8 cellular contexts compared by ENCODE assay signal in the genomic region with DNA sequence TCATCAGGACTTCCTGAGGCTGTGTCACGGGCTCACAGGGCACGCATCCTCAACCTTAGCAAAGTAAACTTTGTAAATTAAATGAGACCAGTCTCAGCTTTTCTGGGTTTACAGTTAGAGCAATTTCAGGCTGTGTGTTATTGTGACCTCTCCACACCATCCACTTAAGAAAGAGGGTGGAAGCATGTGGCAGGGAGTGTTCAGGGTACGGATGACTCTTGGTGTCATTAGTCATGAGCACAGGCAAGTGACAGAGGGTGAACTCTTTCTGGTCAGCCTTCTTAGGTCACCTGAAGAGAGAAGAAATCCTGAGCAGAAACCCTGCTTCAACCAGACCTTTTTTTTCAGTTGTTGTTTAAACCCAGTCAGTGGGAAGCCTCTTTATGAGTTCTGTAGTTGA.
A peak's percentile ranks its signal among the peaks of the same experiment; 100 is the strongest.
DNase-seq lines count a peak whose midpoint lies in the region; ATAC-seq and TF ChIP-seq lines count a peak whose summit lies in the region.
"Had no signal": no experiment of that assay in that cellular context is flagged by ENCODE, and none has a peak within 500 bp of the region (broad histone marks: within the 10 kb centered on the region; RNA-seq: fewer than 3 reads in every experiment).

No MANE protein-coding gene starts in this region.

- TF ChIP-seq EP300 in sigmoid colon (IDR thresholded peaks at IDR 0.05) = no peak

- H3K9me3 ChIP-seq in sigmoid colon = no peaks in the 10 kb centered on the region

- H3K4me3 ChIP-seq in sigmoid colon = no peak overlapping the region

- TF ChIP-seq CTCF in sigmoid colon (IDR thresholded peaks at IDR 0.05) = no peak

- WGBS in sigmoid colon, 2 donors = 92 to 94% methylated on average over 3 of the region's 3 CpGs

- no peak overlapping the region for H3K27ac ChIP-seq in sigmoid colon

- peaks cover 38% of the 10 kb centered on the region for H3K27me3 Mint-ChIP-seq in stimulated activated naive CD8-positive, alpha-beta T cell treated with anti-CD3 and anti-CD28 coated beads, Interleukin-15, amount 100 ng/mL, for 72 hours
- peaks cover 0 to 44% of the 10 kb centered on the region in 2 donors for H3K27me3 Mint-ChIP-seq in stimulated activated naive B cell treated with anti-CD40 and anti-IgM and Interleukin-4, amounts not matched to agents 10 μg/mL and 1 μg/mL and 100 μg/mL, for 72 hours

- intact Hi-C loops in sigmoid colon (cut with DNase I) = loop anchor here (2.0 to 10.0 kb wide), 3 partner anchors 550 to 1783 kb away; no protein-coding TSS in a partner anchor

- no peaks in the 10 kb centered on the region for H3K36me3 ChIP-seq in sigmoid colon

- no peak overlapping the region for H3K4me3 Mint-ChIP-seq in stimulated activated naive CD8-positive, alpha-beta T cell treated with anti-CD3 and anti-CD28 coated beads, Interleukin-15, amount 100 ng/mL, for 72 hours
- H3K4me3 Mint-ChIP-seq in stimulated activated naive B cell treated with anti-CD40 and anti-IgM and Interleukin-4, amounts not matched to agents 10 μg/mL and 1 μg/mL and 100 μg/mL, for 72 hours = no peak overlapping the region

- H3K4me1 Mint-ChIP-seq in stimulated activated naive CD8-positive, alpha-beta T cell treated with anti-CD3 and anti-CD28 coated beads, Interleukin-15, amount 100 ng/mL, for 72 hours = peaks cover 24% of the 10 kb centered on the region
- H3K4me1 Mint-ChIP-seq in stimulated activated naive B cell treated with anti-CD40 and anti-IgM and Interleukin-4, amounts not matched to agents 10 μg/mL and 1 μg/mL and 100 μg/mL, for 72 hours = peaks cover 6 to 7% of the 10 kb centered on the region in 2 donors

- TF ChIP-seq POLR2A in sigmoid colon (IDR thresholded peaks at IDR 0.05) = no peak

- DNase-seq in stimulated activated naive CD8-positive, alpha-beta T cell treated with anti-CD3 and anti-CD28 coated beads, Interleukin-15, amount 100 ng/mL, for 72 hours = no peak
- DNase-seq in stimulated activated naive CD8-positive, alpha-beta T cell treated with anti-CD3 and anti-CD28 coated beads, Interleukin-15, Interleukin-2, amounts not matched to agents 100 U/mL and 50 U/mL, for 24 hours = no peak
- DNase-seq in stimulated activated naive B cell treated with anti-CD40 and anti-IgM and Interleukin-4, amounts not matched to agents 10 μg/mL and 1 μg/mL and 100 μg/mL, for 72 hours = no peak
- DNase-seq in sigmoid colon = no peak
- DNase-seq in A172 (ENCODE audit: low spot score) = no peak
- DNase-seq: GF-D8 had no signal

- H3K27me3 ChIP-seq in sigmoid colon = no peaks in the 10 kb centered on the region

- no peaks in the 10 kb centered on the region for H3K4me1 ChIP-seq in sigmoid colon

- no peaks in the 10 kb centered on the region for H3K9me3 Mint-ChIP-seq in stimulated activated naive CD8-positive, alpha-beta T cell treated with anti-CD3 and anti-CD28 coated beads, Interleukin-15, amount 100 ng/mL, for 72 hours
- no peaks in the 10 kb centered on the region for H3K9me3 Mint-ChIP-seq in stimulated activated naive B cell treated with anti-CD40 and anti-IgM and Interleukin-4, amounts not matched to agents 10 μg/mL and 1 μg/mL and 100 μg/mL, for 72 hours
- H3K9me3 Mint-ChIP-seq: CD4-positive, alpha-beta memory T cell had no signal

- H3K36me3 Mint-ChIP-seq in stimulated activated naive B cell treated with anti-CD40 and anti-IgM and Interleukin-4, amounts not matched to agents 10 μg/mL and 1 μg/mL and 100 μg/mL, for 72 hours = no peaks in the 10 kb centered on the region
- H3K36me3 Mint-ChIP-seq: CD4-positive, alpha-beta memory T cell had no signal

- ATAC-seq in stimulated activated naive CD8-positive, alpha-beta T cell treated with anti-CD3 and anti-CD28 coated beads, Interleukin-15, amount 100 ng/mL, for 72 hours = peak; percentile 29
- ATAC-seq in stimulated activated naive CD8-positive, alpha-beta T cell treated with anti-CD3 and anti-CD28 coated beads, Interleukin-15, Interleukin-2, amounts not matched to agents 100 U/mL and 50 U/mL, for 24 hours = no peak
- peak; percentile 59 for ATAC-seq in esophagus mucosa
- no peak for ATAC-seq in stimulated activated naive B cell treated with anti-CD40 and anti-IgM and Interleukin-4, amounts not matched to agents 10 μg/mL and 1 μg/mL and 100 μg/mL, for 72 hours (replicated peaks)

- no peak overlapping the region for H3K27ac Mint-ChIP-seq in stimulated activated naive CD8-positive, alpha-beta T cell treated with anti-CD3 and anti-CD28 coated beads, Interleukin-15, amount 100 ng/mL, for 72 hours
- peak overlapping the region; percentile 59 for H3K27ac Mint-ChIP-seq in stimulated activated naive B cell treated with anti-CD40 and anti-IgM and Interleukin-4, amounts not matched to agents 10 μg/mL and 1 μg/mL and 100 μg/mL, for 72 hours

Comparison
In these comparisons a context has a peak if more than half of its experiments do, and no peak if none do; other contexts are left out.
1. ATAC-seq: peak in stimulated activated naive CD8-positive, alpha-beta T cell treated with anti-CD3 and anti-CD28 coated beads, Interleukin-15, amount 100 ng/mL, for 72 hours (single experiment) and esophagus mucosa (single experiment); none in stimulated activated naive CD8-positive, alpha-beta T cell treated with anti-CD3 and anti-CD28 coated beads, Interleukin-15, Interleukin-2, amounts not matched to agents 100 U/mL and 50 U/mL, for 24 hours (single experiment) and stimulated activated naive B cell treated with anti-CD40 and anti-IgM and Interleukin-4, amounts not matched to agents 10 μg/mL and 1 μg/mL and 100 μg/mL, for 72 hours (0 of 2).